8 cellular contexts compared by ENCODE assay signal in the genomic region with DNA sequence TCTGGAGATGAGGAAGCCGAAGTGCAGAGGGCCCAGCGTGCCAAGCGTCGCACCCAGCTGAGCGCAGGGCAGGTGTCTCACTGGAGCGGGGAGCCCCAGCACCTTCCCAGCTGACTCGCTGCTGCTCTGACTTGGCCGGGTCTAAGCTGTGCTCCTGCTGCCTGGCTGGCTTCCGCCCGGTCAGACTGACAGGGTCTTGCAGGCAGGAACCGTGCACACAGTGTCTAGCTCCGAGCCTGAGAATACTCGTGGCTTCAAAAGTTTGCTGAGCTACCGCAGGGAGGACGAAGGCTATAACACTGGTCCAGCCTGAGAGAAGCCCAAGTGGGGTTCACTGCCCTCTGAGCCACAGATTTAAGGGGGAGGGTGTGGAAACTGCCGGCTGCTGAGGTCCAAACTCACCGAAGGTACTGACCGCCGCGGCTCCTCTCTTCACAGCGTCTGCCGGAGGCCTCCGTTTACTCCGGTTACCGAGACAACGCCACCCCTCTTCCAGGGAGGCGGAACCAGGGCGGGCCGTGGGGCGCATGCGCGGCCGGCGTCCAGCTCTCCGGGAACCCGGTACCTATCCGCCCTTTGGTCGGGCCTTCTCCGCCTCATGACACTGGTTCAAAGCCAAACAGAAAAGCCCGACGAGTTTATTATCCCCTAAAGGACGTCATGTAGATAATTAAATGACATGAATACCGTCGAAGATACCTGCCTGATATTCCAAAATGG. TPM values are rescaled to one million over a fixed set of nuclear protein-coding genes. Genes with fewer than 3 reads are reported as not detected.
DNase-seq lines count a peak whose midpoint lies in the region; ATAC-seq and TF ChIP-seq lines count a peak whose summit lies in the region.

A gene with protein sequence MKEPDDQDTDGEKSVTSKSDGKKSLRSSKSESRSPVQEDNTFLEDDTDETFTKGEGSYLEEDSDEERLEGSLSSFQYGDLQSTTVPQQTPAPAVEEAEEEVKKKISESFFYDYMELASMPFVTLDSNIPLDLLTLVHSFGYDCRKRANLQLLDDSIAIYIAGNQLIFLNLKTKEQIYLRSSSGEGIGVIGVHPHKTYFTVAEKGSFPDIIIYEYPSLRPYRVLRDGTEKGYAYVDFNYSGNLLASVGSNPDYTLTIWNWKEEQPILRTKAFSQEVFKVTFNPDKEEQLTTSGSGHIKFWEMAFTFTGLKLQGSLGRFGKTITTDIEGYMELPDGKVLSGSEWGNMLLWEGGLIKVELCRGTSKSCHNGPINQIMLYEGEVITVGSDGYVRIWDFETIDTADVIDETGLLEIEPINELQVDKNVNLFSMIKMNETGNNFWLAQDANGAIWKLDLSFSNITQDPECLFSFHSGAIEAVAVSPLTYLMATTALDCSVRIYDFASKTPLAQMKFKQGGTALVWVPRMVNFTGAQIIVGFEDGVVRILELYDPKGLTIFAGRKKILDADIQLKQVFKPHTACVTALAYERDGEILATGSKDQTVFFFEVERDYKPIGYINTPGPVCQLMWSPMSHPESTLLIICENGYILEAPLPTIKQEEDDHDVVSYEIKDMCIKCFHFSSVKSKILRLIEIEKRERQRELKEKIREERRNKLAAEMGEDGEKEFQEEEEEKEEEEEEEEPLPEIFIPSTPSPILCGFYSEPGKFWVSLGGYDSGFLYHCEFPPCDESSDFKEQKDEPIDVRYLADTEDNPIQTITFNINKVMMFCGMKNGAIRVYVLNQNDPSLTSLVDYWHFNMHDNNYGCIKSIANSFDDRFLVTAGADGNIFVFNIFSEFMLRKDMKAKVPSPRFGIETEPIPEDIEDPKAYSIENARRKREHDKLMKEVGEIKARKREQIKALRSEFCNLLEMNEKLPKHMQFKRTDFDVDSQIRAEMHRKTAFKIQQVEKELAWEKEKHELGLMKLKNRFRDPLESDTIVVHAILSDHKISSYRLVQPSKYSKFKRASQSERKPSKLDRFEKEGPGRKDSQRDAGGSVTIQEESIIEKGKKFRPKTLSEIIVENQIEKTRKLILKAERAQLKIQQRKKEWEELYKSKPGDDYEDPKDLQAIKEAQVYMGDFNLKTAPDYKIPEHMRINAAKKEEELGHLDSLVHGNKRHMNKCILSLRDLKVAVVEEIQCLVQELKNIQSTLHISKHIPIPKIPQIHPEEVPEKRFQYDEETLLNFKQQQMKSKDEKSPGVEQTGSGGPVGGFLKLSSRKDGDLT (N-terminal part only) (minus strand): TSS at position 443 of the 720 bp plus-strand sequence. CDS start 7,829 bp downstream, outside the sequence.

- intact Hi-C loops in esophagus squamous epithelium (cut with DNase I): no loop called here
- intact Hi-C loops in mucosa of descending colon (cut with DNase I, micrococcal nuclease): no loop called here

- H3K4me3 ChIP-seq in esophagus squamous epithelium (peak within 1 kb of the TSS; percentile 19 to 59 (median 38)), mucosa of descending colon (no peak within 1 kb of the TSS)

- H3K4me1 ChIP-seq in esophagus squamous epithelium (peaks cover 0 to 11% (median 0%) of the 10 kb centered on the region in 3 donors), mucosa of descending colon (ENCODE audit: low read depth) (no peaks in the 10 kb centered on the region)

- TF ChIP-seq CTCF in esophagus squamous epithelium (IDR thresholded peaks at IDR 0.05) (no peak), mucosa of descending colon (IDR thresholded peaks at IDR 0.05) (no peak)

- H3K36me3 ChIP-seq in esophagus squamous epithelium: peaks cover 0 to 15% (median 0%) of the 10 kb centered on the region in 3 donors
- H3K36me3 ChIP-seq in mucosa of descending colon (ENCODE audit: low read depth): no peaks in the 10 kb centered on the region

- H3K27me3 Mint-ChIP-seq in activated T-cell treated with anti-CD3 and anti-CD28 coated beads, Interleukin-2, amount 50 U/mL, for 24 hours: no peaks in the 10 kb centered on the region

- peaks cover 6% of the 10 kb centered on the region for H3K4me1 Mint-ChIP-seq in activated T-cell treated with anti-CD3 and anti-CD28 coated beads, Interleukin-2, amount 50 U/mL, for 24 hours (ENCODE audit: low read depth)

- H3K4me3 Mint-ChIP-seq in activated T-cell treated with anti-CD3 and anti-CD28 coated beads, Interleukin-2, amount 50 U/mL, for 24 hours: peak within 1 kb of the TSS; percentile 45

- WGBS in esophagus squamous epithelium, 2 donors: 39 to 43% methylated on average over 19 to 24 of the region's 44 CpGs

- H3K9me3 ChIP-seq in esophagus squamous epithelium (no peaks in the 10 kb centered on the region), mucosa of descending colon (no peaks in the 10 kb centered on the region)

- peak within 1 kb of the TSS in 1 of 4 donors; percentile 14 for H3K27ac ChIP-seq in esophagus squamous epithelium

- no peak for TF ChIP-seq POLR2A in esophagus squamous epithelium (IDR thresholded peaks at IDR 0.05)

- H3K27me3 ChIP-seq in esophagus squamous epithelium: no peaks in the 10 kb centered on the region

- DNase-seq in activated T-cell treated with anti-CD3 and anti-CD28 coated beads, Interleukin-2, amount 50 U/mL, for 24 hours: peak; percentile 69
- DNase-seq in esophagus squamous epithelium (lab: John Stamatoyannopoulos, UW) (no peak), mucosa of descending colon (peak; percentile 66 to 76 (median 69)), NCI-H1436 (lab: John Stamatoyannopoulos, UW) (no peak), NK-92 (lab: John Stamatoyannopoulos, UW; ENCODE audit: unreplicated experiment) (no peak)
- peak; percentile 35 to 36 for DNase-seq in stimulated activated CD8-positive, alpha-beta memory T cell treated with anti-CD3 and anti-CD28 coated beads, Interleukin-15, amount 100 ng/mL, for 48 hours (ENCODE audit: low read depth in 2 of 2)

- peaks cover 39% of the 10 kb centered on the region for H3K36me3 Mint-ChIP-seq in activated T-cell treated with anti-CD3 and anti-CD28 coated beads, Interleukin-2, amount 50 U/mL, for 24 hours (ENCODE audit: low read depth)

- no peaks in the 10 kb centered on the region for H3K9me3 Mint-ChIP-seq in activated T-cell treated with anti-CD3 and anti-CD28 coated beads, Interleukin-2, amount 50 U/mL, for 24 hours

- peak; percentile 71 for ATAC-seq in HG02610 (IDR thresholded peaks at IDR 0.05; ENCODE audit: unreplicated experiment)
- ATAC-seq in mucosa of descending colon: peak; percentile 74
- no peak for ATAC-seq in GM21381 (IDR thresholded peaks at IDR 0.05; ENCODE audit: unreplicated experiment)

- no peak within 1 kb of the TSS for H3K27ac Mint-ChIP-seq in activated T-cell treated with anti-CD3 and anti-CD28 coated beads, Interleukin-2, amount 50 U/mL, for 24 hours

RNA-seq across cellular contexts. Expression of the gene that starts here (rescaled TPM):
- total RNA-seq in esophagus squamous epithelium: 1 to 10 TPM; 1.3 to 8.6 (median 2.8) TPM
- total RNA-seq in mucosa of descending colon: 10 to 100 TPM; 10.8 to 17.5 (median 16.7) TPM

Comparison
In these comparisons a context has a peak if more than half of its experiments do, and no peak if none do; other contexts are left out.
1. DNase-seq: peak in activated T-cell treated with anti-CD3 and anti-CD28 coated beads, Interleukin-2, amount 50 U/mL, for 24 hours (single experiment), mucosa of descending colon (3 of 3) and stimulated activated CD8-positive, alpha-beta memory T cell treated with anti-CD3 and anti-CD28 coated beads, Interleukin-15, amount 100 ng/mL, for 48 hours (2 of 2); none in esophagus squamous epithelium (single experiment), NCI-H1436 (single experiment) and NK-92 (single experiment).